In genomic region chr11:68329993-68330699, GRCh38 we compare ENCODE assay signal across 13 cellular contexts. TPM values are rescaled to one million over a fixed set of nuclear protein-coding genes. Genes with fewer than 3 reads are reported as not detected.
DNase-seq lines count a peak whose midpoint lies in the region; ATAC-seq and TF ChIP-seq lines count a peak whose summit lies in the region.
"Had no signal": no experiment of that assay in that cellular context is flagged by ENCODE, and none has a peak within 500 bp of the region (broad histone marks: within the 10 kb centered on the region; RNA-seq: fewer than 3 reads in every experiment).

No MANE protein-coding gene starts in this region.

- no peaks in the 10 kb centered on the region for H3K36me3 ChIP-seq in muscle layer of colon (ENCODE audit: insufficient read depth, low read length)
- H3K36me3 ChIP-seq: HAP-1 had no signal

- no peak for DNase-seq in activated naive CD8-positive, alpha-beta T cell treated with anti-CD3 and anti-CD28 coated beads, Interleukin-2, amount 50 U/mL, for 24 hours
- DNase-seq in endothelial cell (ENCODE audit: low spot score) (no peak), type B pancreatic cell (ENCODE audit: extremely low spot score, unreplicated experiment) (no peak)
- DNase-seq: NCI-H446 treated with DMSO at 0.1 percent for 48 hours had no signal

- H3K4me3 ChIP-seq in muscle layer of colon (ENCODE audit: low read depth in 1 of 2, low read length in 2 of 2) = no peak overlapping the region
- H3K4me3 ChIP-seq: HAP-1, SK-N-MC had no signal

- peak overlapping the region; percentile 25 for H3K27ac ChIP-seq in muscle layer of colon (ENCODE audit: low read depth, low read length)
- H3K27ac ChIP-seq: parathyroid adenoma, SK-N-MC had no signal

- no peaks in the 10 kb centered on the region for H3K27me3 ChIP-seq in muscle layer of colon (ENCODE audit: control insufficient read depth in 1 of 2, insufficient read depth in 2 of 2, low read length in 2 of 2)

- ATAC-seq in activated naive CD8-positive, alpha-beta T cell treated with anti-CD3 and anti-CD28 coated beads, Interleukin-2, amount 50 U/mL, for 24 hours = no peak
- no peak for ATAC-seq in GM18867 (IDR thresholded peaks at IDR 0.05; ENCODE audit: unreplicated experiment)
- ATAC-seq in GM21515 (IDR thresholded peaks at IDR 0.05; ENCODE audit: unreplicated experiment) = no peak
- ATAC-seq in GM21367 (IDR thresholded peaks at IDR 0.05; ENCODE audit: unreplicated experiment) = no peak

- no peaks in the 10 kb centered on the region for H3K9me3 Mint-ChIP-seq in activated naive CD8-positive, alpha-beta T cell (ENCODE audit: low read depth)
- H3K9me3 Mint-ChIP-seq in activated naive CD8-positive, alpha-beta T cell treated with anti-CD3 and anti-CD28 coated beads, Interleukin-2, amount 50 U/mL, for 24 hours = no peaks in the 10 kb centered on the region
- H3K9me3 Mint-ChIP-seq in endothelial cell (ENCODE audit: unreplicated experiment) (no peaks in the 10 kb centered on the region), type B pancreatic cell (no peaks in the 10 kb centered on the region)
- H3K9me3 Mint-ChIP-seq: activated naive CD4-positive, alpha-beta T cell treated with anti-CD3 and anti-CD28 coated beads, Interleukin-2, amount 50 U/mL, for 72 hours had no signal

- H3K4me1 Mint-ChIP-seq in activated naive CD8-positive, alpha-beta T cell (ENCODE audit: low read depth) = peaks cover 58% of the 10 kb centered on the region
- H3K4me1 Mint-ChIP-seq in activated naive CD8-positive, alpha-beta T cell treated with anti-CD3 and anti-CD28 coated beads, Interleukin-2, amount 50 U/mL, for 24 hours = peaks cover 58% of the 10 kb centered on the region
- H3K4me1 Mint-ChIP-seq in endothelial cell (ENCODE audit: unreplicated experiment) (peaks cover 67% of the 10 kb centered on the region), type B pancreatic cell (ENCODE audit: unreplicated experiment) (peaks cover 55% of the 10 kb centered on the region)

- TF ChIP-seq CTCF in endothelial cell (IDR thresholded peaks at IDR 0.05; ENCODE audit: unreplicated experiment) = no peak
- TF ChIP-seq CTCF in type B pancreatic cell (conservative IDR thresholded peaks at IDR 0.05) = no peak

- H3K4me3 Mint-ChIP-seq in activated naive CD8-positive, alpha-beta T cell = no peak overlapping the region
- no peak overlapping the region for H3K4me3 Mint-ChIP-seq in activated naive CD8-positive, alpha-beta T cell treated with anti-CD3 and anti-CD28 coated beads, Interleukin-2, amount 50 U/mL, for 24 hours
- H3K4me3 Mint-ChIP-seq in endothelial cell (ENCODE audit: unreplicated experiment) (peak overlapping the region; percentile 31), type B pancreatic cell (peak overlapping the region; percentile 76)

- peak overlapping the region; percentile 28 for H3K27ac Mint-ChIP-seq in activated naive CD8-positive, alpha-beta T cell
- no peak overlapping the region for H3K27ac Mint-ChIP-seq in activated naive CD8-positive, alpha-beta T cell treated with anti-CD3 and anti-CD28 coated beads, Interleukin-2, amount 50 U/mL, for 24 hours
- H3K27ac Mint-ChIP-seq in endothelial cell (ENCODE audit: unreplicated experiment) (peak overlapping the region; percentile 82), type B pancreatic cell (peak overlapping the region; percentile 94)

- H3K9me3 ChIP-seq in muscle layer of colon (ENCODE audit: low read length) = no peaks in the 10 kb centered on the region
- H3K9me3 ChIP-seq: HAP-1 had no signal

- H3K4me1 ChIP-seq in muscle layer of colon (ENCODE audit: insufficient read depth, low read length) = peaks cover 67% of the 10 kb centered on the region
- H3K4me1 ChIP-seq: HAP-1, parathyroid adenoma had no signal

- no peaks in the 10 kb centered on the region for H3K27me3 Mint-ChIP-seq in activated naive CD8-positive, alpha-beta T cell
- H3K27me3 Mint-ChIP-seq in activated naive CD8-positive, alpha-beta T cell treated with anti-CD3 and anti-CD28 coated beads, Interleukin-2, amount 50 U/mL, for 24 hours = no peaks in the 10 kb centered on the region
- H3K27me3 Mint-ChIP-seq in endothelial cell (ENCODE audit: unreplicated experiment) (peaks cover 11% of the 10 kb centered on the region), type B pancreatic cell (no peaks in the 10 kb centered on the region)

- no peak overlapping the region for H3K9ac ChIP-seq in muscle layer of colon (ENCODE audit: low read length)
- H3K9ac ChIP-seq: parathyroid adenoma had no signal

- H3K36me3 Mint-ChIP-seq in activated naive CD8-positive, alpha-beta T cell = no peaks in the 10 kb centered on the region
- no peaks in the 10 kb centered on the region for H3K36me3 Mint-ChIP-seq in activated naive CD8-positive, alpha-beta T cell treated with anti-CD3 and anti-CD28 coated beads, Interleukin-2, amount 50 U/mL, for 24 hours (ENCODE audit: low read depth)
- H3K36me3 Mint-ChIP-seq in endothelial cell (ENCODE audit: low read depth, unreplicated experiment) (peaks cover 11% of the 10 kb centered on the region), type B pancreatic cell (peaks cover 4% of the 10 kb centered on the region)
- H3K36me3 Mint-ChIP-seq: activated naive CD4-positive, alpha-beta T cell treated with anti-CD3 and anti-CD28 coated beads, Interleukin-2, amount 50 U/mL, for 72 hours had no signal

RNA-seq across cellular contexts. Expression of gene LRP5, which starts 17.8 kb away (rescaled TPM):
- total RNA-seq in endothelial cell (ENCODE audit: unreplicated experiment) = 72.3 TPM
- total RNA-seq in type B pancreatic cell (ENCODE audit: low replicate concordance) = 64.9 and 65.0 TPM in 2 replicates

RNA-seq across cellular contexts. Expression of gene C11orf24, which starts 58.4 kb away (rescaled TPM):
- total RNA-seq in endothelial cell (ENCODE audit: unreplicated experiment) (9.4 TPM), type B pancreatic cell (ENCODE audit: low replicate concordance) (45.4 and 46.4 TPM in 2 replicates)

Comparison
In these comparisons a context has a peak if more than half of its experiments do, and no peak if none do; other contexts are left out.
1. H3K4me3 Mint-ChIP-seq: peak in endothelial cell (single experiment) and type B pancreatic cell (single experiment); none in activated naive CD8-positive, alpha-beta T cell (single experiment) and activated naive CD8-positive, alpha-beta T cell treated with anti-CD3 and anti-CD28 coated beads, Interleukin-2, amount 50 U/mL, for 24 hours (single experiment).